In the genomic region with DNA sequence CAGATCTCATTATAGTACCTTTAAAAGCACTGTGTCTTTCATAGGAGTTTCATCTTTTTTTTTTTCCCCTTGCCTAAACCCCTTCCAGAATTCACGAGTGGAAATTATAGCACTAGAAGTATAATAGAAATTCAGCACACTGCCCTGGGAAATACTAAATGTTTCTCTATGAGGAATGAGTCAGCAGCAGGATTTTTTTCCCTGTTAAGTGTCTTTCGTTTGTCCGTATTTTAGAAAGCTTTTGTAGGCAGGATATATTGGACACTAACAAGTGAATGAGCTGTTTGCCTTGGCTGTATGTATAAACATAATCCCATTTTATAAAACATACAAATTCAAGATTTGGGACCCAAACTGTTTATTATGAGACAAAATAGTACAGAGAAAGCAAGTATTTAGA, we compare ENCODE assay signal across 20 cellular contexts.
DNase-seq lines count a peak whose midpoint lies in the region; ATAC-seq, FAIRE-seq and TF ChIP-seq lines count a peak whose summit lies in the region.
"Had no signal": no experiment of that assay in that cellular context is flagged by ENCODE, and none has a peak within 500 bp of the region (broad histone marks: within the 10 kb centered on the region; RNA-seq: fewer than 3 reads in every experiment).

No MANE protein-coding gene starts in this region.

- FAIRE-seq in A549 (lab: Jason Lieb, UNC) = no peak
- FAIRE-seq: colon had no signal

- TF ChIP-seq RAD21 in A549 (conservative IDR thresholded peaks at IDR 0.05 in 1 of 2, IDR thresholded peaks at IDR 0.05 in 1 of 2) = no peak

- POLR2A ChIA-PET in A549 (lab: Yijun Ruan, JAX) = interaction anchor here (0.6 kb wide), 1 partner anchor 19 kb away, joined by 3 read pairs; no protein-coding TSS in a partner anchor

- H3K4me1 ChIP-seq in A549 = peaks cover 20% of the 10 kb centered on the region
- H3K4me1 ChIP-seq: adrenal gland, lower lobe of right lung, prostate gland had no signal

- no peak overlapping the region; a peak in 1 of 6 replicates for H3K27ac ChIP-seq in A549
- H3K27ac ChIP-seq: adrenal gland, heart right ventricle, lower lobe of right lung, prostate gland had no signal

- H3K36me3 Mint-ChIP-seq in T-helper 17 cell (ENCODE audit: low read depth) = peaks cover 10% of the 10 kb centered on the region

- H3K4me1 Mint-ChIP-seq in T-helper 17 cell = no peaks in the 10 kb centered on the region
- H3K4me1 Mint-ChIP-seq: natural killer cell had no signal

- WGBS in A549 (ENCODE audit: missing lambda C conversion rate) = 78% methylated on average over 3 of the region's 3 CpGs

- H3K9me3 ChIP-seq in A549 (no peaks in the 10 kb centered on the region), T-helper 17 cell (ENCODE audit: control insufficient read depth, low read length, poor library complexity, severe bottlenecking) (no peaks in the 10 kb centered on the region)
- H3K9me3 ChIP-seq: prostate gland had no signal

- ATAC-seq in A549 = no peak
- no peak for ATAC-seq in GM18873 (IDR thresholded peaks at IDR 0.05; ENCODE audit: low FRiP score, unreplicated experiment)
- ATAC-seq in T-helper 17 cell = no peak
- ATAC-seq: heart right ventricle, lower lobe of right lung, natural killer cell had no signal

- no peak for TF ChIP-seq CTCF in A549 (IDR thresholded peaks at IDR 0.05)
- no peak for TF ChIP-seq CTCF in fibroblast of the aortic adventitia (IDR thresholded peaks at IDR 0.05; ENCODE audit: insufficient read depth, low read length)

- CTCF ChIA-PET in A549 (lab: Yijun Ruan, JAX) = no interaction called here

- no peak for TF ChIP-seq POLR2A in A549 (IDR thresholded peaks at IDR 0.05; ENCODE audit: low read length)

- no peak overlapping the region for H3K4me3 Mint-ChIP-seq in T-helper 17 cell
- H3K4me3 Mint-ChIP-seq: CD4-positive, CD25-positive, alpha-beta regulatory T cell; natural killer cell had no signal

- no peak for TF ChIP-seq EP300 in A549 (IDR thresholded peaks at IDR 0.05)

- H3K4me2 ChIP-seq in A549 = peak overlapping the region; percentile 19; the same call in 1 of the 3 replicates

- H3K4me3 ChIP-seq in A549 (no peak overlapping the region), fibroblast of the aortic adventitia (ENCODE audit: low read depth, low read length) (no peak overlapping the region)
- H3K4me3 ChIP-seq: adrenal gland, heart right ventricle, lower lobe of right lung, prostate gland had no signal

- DNase-seq in A549 (ENCODE audit: low read depth in 1 of 2, low spot score in 1 of 2) (no peak), HCEC 1CT (peak; percentile 44), astrocyte of the hippocampus (ENCODE audit: low read depth, low spot score) (peak; percentile 49), fibroblast of the aortic adventitia (ENCODE audit: low read depth) (peak; percentile 62), cerebellar nuclear complex (lab: John Stamatoyannopoulos, UW) (no peak), T-helper 17 cell (no peak)
- no peak for DNase-seq in activated CD4-positive, CD25-positive, alpha-beta regulatory T cell treated with anti-CD3 and anti-CD28 coated beads, Interleukin-2, amount 50 U/mL, for 72 hours
- DNase-seq: adrenal gland; CD4-positive, CD25-positive, alpha-beta regulatory T cell; heart right ventricle; lower lobe of right lung; natural killer cell; NCI-H510A treated with DMSO at 0.1 percent for 48 hours; stimulated activated naive CD4-positive, alpha-beta T cell; T-helper 2 cell; trophoblast cell had no signal

- H3K27me3 Mint-ChIP-seq in T-helper 17 cell = no peaks in the 10 kb centered on the region
- H3K27me3 Mint-ChIP-seq: CD4-positive, CD25-positive, alpha-beta regulatory T cell had no signal

- no peak overlapping the region for H3K27ac Mint-ChIP-seq in T-helper 17 cell
- H3K27ac Mint-ChIP-seq: activated T-helper 2 cell treated with anti-CD3 and anti-CD28 coated beads, Interferon-gamma antibody, Interleukin-2, Interleukin-4, amounts not matched to agents 10 μg/mL and 5 μg/mL and 100 μg/mL, durations not matched to agents 14 hours and 24 hours and 36 hours; CD4-positive, CD25-positive, alpha-beta regulatory T cell; natural killer cell had no signal

TF ChIP-seq in A549, 52 proteins besides CTCF, POLR2A, EP300 and RAD21:
- TF ChIP-seq FOSB (CRISPR knock-in tag; IDR thresholded peaks at IDR 0.05) = no peak
- no peak for TF ChIP-seq EHF (CRISPR knock-in tag; IDR thresholded peaks at IDR 0.05)
- TF ChIP-seq MAZ (IDR thresholded peaks at IDR 0.05; ENCODE audit: borderline replicate concordance, low read depth, low read length) = no peak
- no peak for TF ChIP-seq RFX5 (IDR thresholded peaks at IDR 0.05)
- TF ChIP-seq JUN (IDR thresholded peaks at IDR 0.05) = no peak
- no peak for TF ChIP-seq RCOR1 (IDR thresholded peaks at IDR 0.05; ENCODE audit: low read depth, low read length)
- no peak for TF ChIP-seq TP53 (CRISPR knock-in tag; IDR thresholded peaks at IDR 0.05)
- TF ChIP-seq FOXS1 (CRISPR knock-in tag; IDR thresholded peaks at IDR 0.05) = no peak
- TF ChIP-seq NFE2L2 (conservative IDR thresholded peaks at IDR 0.05; ENCODE audit: low read length) = no peak
- TF ChIP-seq BHLHE40 (IDR thresholded peaks at IDR 0.05; ENCODE audit: low read depth, low read length) = no peak
- TF ChIP-seq E2F6 (IDR thresholded peaks at IDR 0.05; ENCODE audit: borderline replicate concordance, low read depth) = no peak
- TF ChIP-seq HOXB5 (CRISPR knock-in tag; IDR thresholded peaks at IDR 0.05) = no peak
- TF ChIP-seq PBX3 (IDR thresholded peaks at IDR 0.05) = no peak

Comparison
In these comparisons a context has a peak if more than half of its experiments do, and no peak if none do; other contexts are left out.
1. DNase-seq: peak in HCEC 1CT (single experiment), astrocyte of the hippocampus (single experiment) and fibroblast of the aortic adventitia (single experiment); none in A549 (0 of 2), cerebellar nuclear complex (0 of 2), T-helper 17 cell (0 of 3) and activated CD4-positive, CD25-positive, alpha-beta regulatory T cell treated with anti-CD3 and anti-CD28 coated beads, Interleukin-2, amount 50 U/mL, for 72 hours (single experiment).